1 cellular context compared by ENCODE assay signal in genomic region chr12:52494518-52494917, GRCh38.
TF ChIP-seq lines count a peak whose summit lies in the region.

No MANE protein-coding gene starts in this region.

TF ChIP-seq in K562, 482 proteins besides CTCF, POLR2A, EP300 and RAD21:
- TF ChIP-seq NR1H2 (CRISPR knock-in tag; IDR thresholded peaks at IDR 0.05) (no peak), ZNF75A (CRISPR knock-in tag; IDR thresholded peaks at IDR 0.05) (no peak), ESRRA (IDR thresholded peaks at IDR 0.05; ENCODE audit: borderline replicate concordance, low read depth) (no peak), CAMTA2 (CRISPR knock-in tag; conservative IDR thresholded peaks at IDR 0.05) (no peak), CEBPB (tag; IDR thresholded peaks at IDR 0.05) (peak; percentile 59; the same call in 1 of the 2 replicates), YY1 (IDR thresholded peaks at IDR 0.05; ENCODE audit: borderline replicate concordance in 1 of 3, control insufficient read depth in 1 of 3, extremely low read depth in 1 of 3, insufficient read depth in 3 of 3, insufficient read length in 1 of 3, insufficient replicate concordance in 2 of 3, low read depth in 1 of 3, low read length in 2 of 3) (no peak), ZNF655 (CRISPR knock-in tag; IDR thresholded peaks at IDR 0.05) (no peak), PRPF4 (IDR thresholded peaks at IDR 0.05; ENCODE audit: insufficient read depth, low read depth, low read length, poor library complexity, severe bottlenecking) (no peak)
